In the genomic region with DNA sequence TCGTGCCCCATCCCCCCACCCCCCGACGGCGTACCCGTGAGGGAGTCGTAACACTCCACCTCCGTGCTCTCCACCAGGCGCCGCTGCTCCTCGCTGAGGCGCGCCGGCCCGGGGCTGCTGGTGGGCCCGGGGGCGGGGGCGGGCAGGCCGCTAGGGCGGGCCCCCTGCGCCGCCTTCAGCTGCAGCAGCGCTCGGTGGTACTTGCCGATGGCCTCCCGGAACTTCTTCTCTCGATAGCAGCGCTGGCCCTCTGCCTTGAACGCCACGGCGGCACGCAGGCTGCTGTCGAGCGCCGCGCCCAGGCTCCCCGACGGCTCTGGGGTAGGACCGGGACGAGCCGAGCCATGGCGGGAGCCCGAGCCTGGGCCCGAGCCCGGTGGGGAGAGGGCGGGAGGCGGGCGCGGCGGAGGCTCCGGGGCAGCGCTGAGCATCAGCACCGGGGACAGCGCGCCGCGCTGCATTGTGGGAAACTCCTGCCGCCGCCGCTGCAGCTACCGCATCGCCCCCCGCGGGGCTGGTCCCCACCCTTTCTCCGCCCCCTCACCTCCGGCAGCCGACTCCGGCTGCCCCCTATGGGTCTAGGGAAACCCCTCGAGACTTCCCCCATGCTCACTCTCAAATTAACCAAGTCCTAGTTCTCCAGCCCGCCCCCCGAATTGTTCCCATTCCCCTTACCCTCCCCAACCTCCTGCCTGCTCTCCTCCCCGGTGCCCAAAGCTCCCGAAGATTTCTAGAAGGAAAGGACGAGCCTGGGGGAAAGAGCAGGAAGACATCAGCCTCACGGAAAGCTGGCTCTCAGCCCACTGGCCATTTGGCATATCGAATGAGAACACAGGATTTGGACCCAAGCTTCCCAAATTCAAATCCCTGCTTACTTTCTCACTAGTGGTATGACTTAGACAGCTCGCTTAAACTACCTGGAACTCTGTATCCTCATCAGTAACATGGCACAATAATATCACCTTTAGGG, we compare ENCODE assay signal across 1 cellular context.
TF ChIP-seq lines count a peak whose summit lies in the region.

TSS of gene TTC9B (minus strand) at position 464 of the 970 bp plus-strand sequence. CDS start at position 461, 3 bp downstream.

TF ChIP-seq in WTC11, 78 proteins besides CTCF, POLR2A, EP300 and RAD21 (continued from another document and continues in another):
- no peak for TF ChIP-seq ZMAT4 (CRISPR knock-in tag; IDR thresholded peaks at IDR 0.05)
- TF ChIP-seq MLX (CRISPR knock-in tag; IDR thresholded peaks at IDR 0.05) = no peak
- TF ChIP-seq, protein P1, sequence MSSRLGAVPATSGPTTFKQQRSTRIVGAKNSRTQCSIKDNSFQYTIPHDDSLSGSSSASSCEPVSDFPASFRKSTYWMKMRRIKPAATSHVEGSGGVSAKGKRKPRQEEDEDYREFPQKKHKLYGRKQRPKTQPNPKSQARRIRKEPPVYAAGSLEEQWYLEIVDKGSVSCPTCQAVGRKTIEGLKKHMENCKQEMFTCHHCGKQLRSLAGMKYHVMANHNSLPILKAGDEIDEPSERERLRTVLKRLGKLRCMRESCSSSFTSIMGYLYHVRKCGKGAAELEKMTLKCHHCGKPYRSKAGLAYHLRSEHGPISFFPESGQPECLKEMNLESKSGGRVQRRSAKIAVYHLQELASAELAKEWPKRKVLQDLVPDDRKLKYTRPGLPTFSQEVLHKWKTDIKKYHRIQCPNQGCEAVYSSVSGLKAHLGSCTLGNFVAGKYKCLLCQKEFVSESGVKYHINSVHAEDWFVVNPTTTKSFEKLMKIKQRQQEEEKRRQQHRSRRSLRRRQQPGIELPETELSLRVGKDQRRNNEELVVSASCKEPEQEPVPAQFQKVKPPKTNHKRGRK (CRISPR knock-in tag; IDR thresholded peaks at IDR 0.05; ENCODE audit: borderline replicate concordance) = no peak
- TF ChIP-seq ZBTB43 (CRISPR knock-in tag; IDR thresholded peaks at IDR 0.05) = no peak; the same call in 1 of the 2 replicates
- no peak for TF ChIP-seq JAZF1 (CRISPR knock-in tag; IDR thresholded peaks at IDR 0.05)
- TF ChIP-seq IRF2 (CRISPR knock-in tag; IDR thresholded peaks at IDR 0.05; ENCODE audit: borderline replicate concordance, low read depth) = no peak
- TF ChIP-seq, protein P2, sequence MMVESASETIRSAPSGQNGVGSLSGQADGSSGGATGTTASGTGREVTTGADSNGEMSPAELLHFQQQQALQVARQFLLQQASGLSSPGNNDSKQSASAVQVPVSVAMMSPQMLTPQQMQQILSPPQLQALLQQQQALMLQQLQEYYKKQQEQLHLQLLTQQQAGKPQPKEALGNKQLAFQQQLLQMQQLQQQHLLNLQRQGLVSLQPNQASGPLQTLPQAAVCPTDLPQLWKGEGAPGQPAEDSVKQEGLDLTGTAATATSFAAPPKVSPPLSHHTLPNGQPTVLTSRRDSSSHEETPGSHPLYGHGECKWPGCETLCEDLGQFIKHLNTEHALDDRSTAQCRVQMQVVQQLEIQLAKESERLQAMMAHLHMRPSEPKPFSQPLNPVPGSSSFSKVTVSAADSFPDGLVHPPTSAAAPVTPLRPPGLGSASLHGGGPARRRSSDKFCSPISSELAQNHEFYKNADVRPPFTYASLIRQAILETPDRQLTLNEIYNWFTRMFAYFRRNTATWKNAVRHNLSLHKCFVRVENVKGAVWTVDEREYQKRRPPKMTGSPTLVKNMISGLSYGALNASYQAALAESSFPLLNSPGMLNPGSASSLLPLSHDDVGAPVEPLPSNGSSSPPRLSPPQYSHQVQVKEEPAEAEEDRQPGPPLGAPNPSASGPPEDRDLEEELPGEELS (CRISPR knock-in tag; IDR thresholded peaks at IDR 0.05) = peak; percentile 91; the same call in 1 of the 2 replicates
- no peak for TF ChIP-seq TCF7 (CRISPR knock-in tag; IDR thresholded peaks at IDR 0.05; ENCODE audit: low read depth)
- TF ChIP-seq JUN (CRISPR knock-in tag; IDR thresholded peaks at IDR 0.05) = no peak
- no peak for TF ChIP-seq ATF1 (CRISPR knock-in tag; IDR thresholded peaks at IDR 0.05)
- no peak for TF ChIP-seq GABPB1 (CRISPR knock-in tag; IDR thresholded peaks at IDR 0.05)
- no peak for TF ChIP-seq ZNF138 (CRISPR knock-in tag; conservative IDR thresholded peaks at IDR 0.05)
- TF ChIP-seq MXD4 (CRISPR knock-in tag; IDR thresholded peaks at IDR 0.05; ENCODE audit: borderline replicate concordance) = no peak
- TF ChIP-seq IRF1 (CRISPR knock-in tag; IDR thresholded peaks at IDR 0.05) = no peak
- no peak; the same call in 1 of the 2 replicates for TF ChIP-seq TEAD1 (CRISPR knock-in tag; IDR thresholded peaks at IDR 0.05)
- TF ChIP-seq NFYB (CRISPR knock-in tag; conservative IDR thresholded peaks at IDR 0.05; ENCODE audit: low read depth) = no peak
- no peak for TF ChIP-seq CBFB (CRISPR knock-in tag; IDR thresholded peaks at IDR 0.05; ENCODE audit: low read depth)
- no peak for TF ChIP-seq ELF4 (CRISPR knock-in tag; IDR thresholded peaks at IDR 0.05; ENCODE audit: low read depth)
- no peak for TF ChIP-seq OVOL2 (CRISPR knock-in tag; IDR thresholded peaks at IDR 0.05; ENCODE audit: borderline replicate concordance)
- TF ChIP-seq, protein P3, sequence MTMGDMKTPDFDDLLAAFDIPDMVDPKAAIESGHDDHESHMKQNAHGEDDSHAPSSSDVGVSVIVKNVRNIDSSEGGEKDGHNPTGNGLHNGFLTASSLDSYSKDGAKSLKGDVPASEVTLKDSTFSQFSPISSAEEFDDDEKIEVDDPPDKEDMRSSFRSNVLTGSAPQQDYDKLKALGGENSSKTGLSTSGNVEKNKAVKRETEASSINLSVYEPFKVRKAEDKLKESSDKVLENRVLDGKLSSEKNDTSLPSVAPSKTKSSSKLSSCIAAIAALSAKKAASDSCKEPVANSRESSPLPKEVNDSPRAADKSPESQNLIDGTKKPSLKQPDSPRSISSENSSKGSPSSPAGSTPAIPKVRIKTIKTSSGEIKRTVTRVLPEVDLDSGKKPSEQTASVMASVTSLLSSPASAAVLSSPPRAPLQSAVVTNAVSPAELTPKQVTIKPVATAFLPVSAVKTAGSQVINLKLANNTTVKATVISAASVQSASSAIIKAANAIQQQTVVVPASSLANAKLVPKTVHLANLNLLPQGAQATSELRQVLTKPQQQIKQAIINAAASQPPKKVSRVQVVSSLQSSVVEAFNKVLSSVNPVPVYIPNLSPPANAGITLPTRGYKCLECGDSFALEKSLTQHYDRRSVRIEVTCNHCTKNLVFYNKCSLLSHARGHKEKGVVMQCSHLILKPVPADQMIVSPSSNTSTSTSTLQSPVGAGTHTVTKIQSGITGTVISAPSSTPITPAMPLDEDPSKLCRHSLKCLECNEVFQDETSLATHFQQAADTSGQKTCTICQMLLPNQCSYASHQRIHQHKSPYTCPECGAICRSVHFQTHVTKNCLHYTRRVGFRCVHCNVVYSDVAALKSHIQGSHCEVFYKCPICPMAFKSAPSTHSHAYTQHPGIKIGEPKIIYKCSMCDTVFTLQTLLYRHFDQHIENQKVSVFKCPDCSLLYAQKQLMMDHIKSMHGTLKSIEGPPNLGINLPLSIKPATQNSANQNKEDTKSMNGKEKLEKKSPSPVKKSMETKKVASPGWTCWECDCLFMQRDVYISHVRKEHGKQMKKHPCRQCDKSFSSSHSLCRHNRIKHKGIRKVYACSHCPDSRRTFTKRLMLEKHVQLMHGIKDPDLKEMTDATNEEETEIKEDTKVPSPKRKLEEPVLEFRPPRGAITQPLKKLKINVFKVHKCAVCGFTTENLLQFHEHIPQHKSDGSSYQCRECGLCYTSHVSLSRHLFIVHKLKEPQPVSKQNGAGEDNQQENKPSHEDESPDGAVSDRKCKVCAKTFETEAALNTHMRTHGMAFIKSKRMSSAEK (CRISPR knock-in tag; IDR thresholded peaks at IDR 0.05; ENCODE audit: borderline replicate concordance) = no peak
- no peak for TF ChIP-seq STAT6 (CRISPR knock-in tag; conservative IDR thresholded peaks at IDR 0.05; ENCODE audit: low read depth)
- no peak for TF ChIP-seq ZNF423 (CRISPR knock-in tag; IDR thresholded peaks at IDR 0.05)
- no peak for TF ChIP-seq AFF4 (CRISPR knock-in tag; IDR thresholded peaks at IDR 0.05; ENCODE audit: borderline replicate concordance)
- TF ChIP-seq, protein P4, sequence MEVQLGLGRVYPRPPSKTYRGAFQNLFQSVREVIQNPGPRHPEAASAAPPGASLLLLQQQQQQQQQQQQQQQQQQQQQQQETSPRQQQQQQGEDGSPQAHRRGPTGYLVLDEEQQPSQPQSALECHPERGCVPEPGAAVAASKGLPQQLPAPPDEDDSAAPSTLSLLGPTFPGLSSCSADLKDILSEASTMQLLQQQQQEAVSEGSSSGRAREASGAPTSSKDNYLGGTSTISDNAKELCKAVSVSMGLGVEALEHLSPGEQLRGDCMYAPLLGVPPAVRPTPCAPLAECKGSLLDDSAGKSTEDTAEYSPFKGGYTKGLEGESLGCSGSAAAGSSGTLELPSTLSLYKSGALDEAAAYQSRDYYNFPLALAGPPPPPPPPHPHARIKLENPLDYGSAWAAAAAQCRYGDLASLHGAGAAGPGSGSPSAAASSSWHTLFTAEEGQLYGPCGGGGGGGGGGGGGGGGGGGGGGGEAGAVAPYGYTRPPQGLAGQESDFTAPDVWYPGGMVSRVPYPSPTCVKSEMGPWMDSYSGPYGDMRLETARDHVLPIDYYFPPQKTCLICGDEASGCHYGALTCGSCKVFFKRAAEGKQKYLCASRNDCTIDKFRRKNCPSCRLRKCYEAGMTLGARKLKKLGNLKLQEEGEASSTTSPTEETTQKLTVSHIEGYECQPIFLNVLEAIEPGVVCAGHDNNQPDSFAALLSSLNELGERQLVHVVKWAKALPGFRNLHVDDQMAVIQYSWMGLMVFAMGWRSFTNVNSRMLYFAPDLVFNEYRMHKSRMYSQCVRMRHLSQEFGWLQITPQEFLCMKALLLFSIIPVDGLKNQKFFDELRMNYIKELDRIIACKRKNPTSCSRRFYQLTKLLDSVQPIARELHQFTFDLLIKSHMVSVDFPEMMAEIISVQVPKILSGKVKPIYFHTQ (CRISPR knock-in tag; IDR thresholded peaks at IDR 0.05) = no peak
